Comparison of ENCODE assay signal across 8 cellular contexts in the genomic region with DNA sequence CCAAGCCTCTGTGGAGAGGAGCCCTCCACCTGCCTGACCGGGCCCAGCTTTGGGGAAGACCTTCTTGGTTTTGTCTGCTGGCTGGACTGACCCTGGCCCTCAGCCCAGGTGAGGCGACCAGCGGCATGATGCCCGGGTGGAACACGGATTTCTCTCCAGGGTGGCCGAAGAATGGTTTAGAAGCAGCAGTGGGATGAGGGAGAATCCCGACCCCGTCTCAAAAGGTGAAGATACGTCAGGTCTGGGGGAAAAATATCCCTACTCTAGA. TPM values are rescaled to one million over a fixed set of nuclear protein-coding genes. Genes with fewer than 3 reads are reported as not detected.
DNase-seq lines count a peak whose midpoint lies in the region; ATAC-seq and TF ChIP-seq lines count a peak whose summit lies in the region.

No MANE protein-coding gene starts in this region.

- no peaks in the 10 kb centered on the region for H3K36me3 Mint-ChIP-seq in CD4-positive, CD25-positive, alpha-beta regulatory T cell

- no peaks in the 10 kb centered on the region for H3K27me3 ChIP-seq in CD4-positive, CD25-positive, alpha-beta regulatory T cell (ENCODE audit: control insufficient read depth, insufficient read depth, low read length)
- H3K27me3 ChIP-seq in KMS-11 (ENCODE audit: insufficient read depth, low read depth) (no peaks in the 10 kb centered on the region), dorsolateral prefrontal cortex (no peaks in the 10 kb centered on the region), neural cell (ENCODE audit: insufficient read depth, low read depth, low read length) (no peaks in the 10 kb centered on the region)

- no peaks in the 10 kb centered on the region for H3K36me3 ChIP-seq in CD4-positive, CD25-positive, alpha-beta regulatory T cell (ENCODE audit: control insufficient read depth, insufficient read depth, low read length)
- H3K36me3 ChIP-seq in KMS-11 (ENCODE audit: insufficient read depth) (no peaks in the 10 kb centered on the region), neural cell (ENCODE audit: insufficient read depth, low read length) (no peaks in the 10 kb centered on the region)

- intact Hi-C loops in dorsolateral prefrontal cortex (cut with DNase I): no loop called here

- H3K79me2 ChIP-seq in KMS-11 (ENCODE audit: insufficient read depth, low read depth) (no peaks in the 10 kb centered on the region), neural cell (replicated peaks; ENCODE audit: insufficient read depth, low read length) (no peaks in the 10 kb centered on the region)

- no peak for ATAC-seq in CD4-positive, CD25-positive, alpha-beta regulatory T cell (ENCODE audit: low read depth in 2 of 2)
- ATAC-seq in GM18861 (IDR thresholded peaks at IDR 0.05; ENCODE audit: unreplicated experiment) (no peak), HG03469 (IDR thresholded peaks at IDR 0.05; ENCODE audit: unreplicated experiment) (no peak)

- peak overlapping the region; percentile 82 to 90 (median 88) for H3K27ac Mint-ChIP-seq in CD4-positive, CD25-positive, alpha-beta regulatory T cell

- H3K27me3 Mint-ChIP-seq in CD4-positive, CD25-positive, alpha-beta regulatory T cell: no peaks in the 10 kb centered on the region

- peak overlapping the region; percentile 76 to 96 (median 90) for H3K4me3 Mint-ChIP-seq in CD4-positive, CD25-positive, alpha-beta regulatory T cell

- H3F3A ChIP-seq in neural cell (ENCODE audit: insufficient read depth, low read length, poor library complexity, severe bottlenecking): no peaks in the 10 kb centered on the region

- no peaks in the 10 kb centered on the region for H4K20me1 ChIP-seq in KMS-11 (ENCODE audit: insufficient read depth)
- no peaks in the 10 kb centered on the region for H4K20me1 ChIP-seq in neural cell (ENCODE audit: insufficient read depth)

- H3K27ac ChIP-seq in CD4-positive, CD25-positive, alpha-beta regulatory T cell (ENCODE audit: insufficient read depth, low read length, poor library complexity, severe bottlenecking): peak overlapping the region; percentile 92
- H3K27ac ChIP-seq in KMS-11 (peak overlapping the region; percentile 71), dorsolateral prefrontal cortex (peak overlapping the region in 57 of 59 donors; percentile 81 to 99 (median 94)), neural cell (ENCODE audit: low read length) (peak overlapping the region; percentile 94)

- TF ChIP-seq RAD21 in neural cell (conservative IDR thresholded peaks at IDR 0.05): no peak

- H3K9me2 ChIP-seq in neural cell (ENCODE audit: insufficient read depth, low read length): no peaks in the 10 kb centered on the region

- H3K4me1 Mint-ChIP-seq in CD4-positive, CD25-positive, alpha-beta regulatory T cell: peaks cover 0 to 33% (median 20%) of the 10 kb centered on the region in 4 donors

- peaks cover 21% of the 10 kb centered on the region for H3K4me1 ChIP-seq in CD4-positive, CD25-positive, alpha-beta regulatory T cell (ENCODE audit: control insufficient read depth, insufficient read depth, low read length, poor library complexity, severe bottlenecking)
- peaks cover 3% of the 10 kb centered on the region for H3K4me1 ChIP-seq in KMS-11 (ENCODE audit: low read depth, poor library complexity, severe bottlenecking)

- peak overlapping the region; percentile 52 for H3K4me3 ChIP-seq in CD4-positive, CD25-positive, alpha-beta regulatory T cell (ENCODE audit: low read depth, low read length)
- H3K4me3 ChIP-seq in KMS-11 (IDR thresholded peaks at IDR 0.05; ENCODE audit: insufficient read depth, low read depth, low read length) (no peak overlapping the region), dorsolateral prefrontal cortex (peak overlapping the region; percentile 55 to 100 (median 94)), neural cell (ENCODE audit: low read length) (peak overlapping the region; percentile 91)

- peak overlapping the region; percentile 66 for H3K4me2 ChIP-seq in KMS-11
- peak overlapping the region; percentile 98 for H3K4me2 ChIP-seq in neural cell (ENCODE audit: low read length)

- peak overlapping the region; percentile 57; the same call in 1 of the 2 replicates for H2AFZ ChIP-seq in KMS-11 (ENCODE audit: low read depth)
- H2AFZ ChIP-seq in neural cell (ENCODE audit: low read depth, low read length): peak overlapping the region; percentile 2

- DNase-seq in CD4-positive, CD25-positive, alpha-beta regulatory T cell: no peak
- peak in 1 of 10 donors; percentile 32 for DNase-seq in dorsolateral prefrontal cortex
- DNase-seq in NCI-H2171 (lab: John Stamatoyannopoulos, UW): no peak
- no peak for DNase-seq in stimulated activated CD4-positive, alpha-beta T cell treated with anti-CD3 and anti-CD28 coated beads, Interleukin-4, amount 100 ng/mL, for 4 hours

- H3K9me3 ChIP-seq in CD4-positive, CD25-positive, alpha-beta regulatory T cell (ENCODE audit: control insufficient read depth in 2 of 2, low read length in 2 of 2): no peaks in the 10 kb centered on the region
- no peaks in the 10 kb centered on the region for H3K9me3 ChIP-seq in neural cell (ENCODE audit: low read length)

- no peak for TF ChIP-seq EP300 in neural cell (conservative IDR thresholded peaks at IDR 0.05; ENCODE audit: poor library complexity, severe bottlenecking)

- H3K9ac ChIP-seq in KMS-11: peak overlapping the region; percentile 87
- peak overlapping the region; percentile 96 for H3K9ac ChIP-seq in neural cell (ENCODE audit: low read length)

- no peak for TF ChIP-seq CTCF in KMS-11 (conservative IDR thresholded peaks at IDR 0.05; ENCODE audit: low read depth, low read length)
- no peak for TF ChIP-seq CTCF in dorsolateral prefrontal cortex (IDR thresholded peaks at IDR 0.05 in 54 of 56, conservative IDR thresholded peaks at IDR 0.05 in 2 of 56; ENCODE audit: low read depth in 1 of 56, partially characterized antibody in 56 of 56)
- no peak for TF ChIP-seq CTCF in neural cell (IDR thresholded peaks at IDR 0.05; ENCODE audit: poor library complexity, severe bottlenecking)

- H3K9me3 Mint-ChIP-seq in CD4-positive, CD25-positive, alpha-beta regulatory T cell: no peaks in the 10 kb centered on the region

TF ChIP-seq in neural cell, 6 proteins besides CTCF, POLR2A, EP300 and RAD21:
- TF ChIP-seq MXI1 (conservative IDR thresholded peaks at IDR 0.05; ENCODE audit: poor library complexity, severe bottlenecking): no peak
- TF ChIP-seq, protein P1, sequence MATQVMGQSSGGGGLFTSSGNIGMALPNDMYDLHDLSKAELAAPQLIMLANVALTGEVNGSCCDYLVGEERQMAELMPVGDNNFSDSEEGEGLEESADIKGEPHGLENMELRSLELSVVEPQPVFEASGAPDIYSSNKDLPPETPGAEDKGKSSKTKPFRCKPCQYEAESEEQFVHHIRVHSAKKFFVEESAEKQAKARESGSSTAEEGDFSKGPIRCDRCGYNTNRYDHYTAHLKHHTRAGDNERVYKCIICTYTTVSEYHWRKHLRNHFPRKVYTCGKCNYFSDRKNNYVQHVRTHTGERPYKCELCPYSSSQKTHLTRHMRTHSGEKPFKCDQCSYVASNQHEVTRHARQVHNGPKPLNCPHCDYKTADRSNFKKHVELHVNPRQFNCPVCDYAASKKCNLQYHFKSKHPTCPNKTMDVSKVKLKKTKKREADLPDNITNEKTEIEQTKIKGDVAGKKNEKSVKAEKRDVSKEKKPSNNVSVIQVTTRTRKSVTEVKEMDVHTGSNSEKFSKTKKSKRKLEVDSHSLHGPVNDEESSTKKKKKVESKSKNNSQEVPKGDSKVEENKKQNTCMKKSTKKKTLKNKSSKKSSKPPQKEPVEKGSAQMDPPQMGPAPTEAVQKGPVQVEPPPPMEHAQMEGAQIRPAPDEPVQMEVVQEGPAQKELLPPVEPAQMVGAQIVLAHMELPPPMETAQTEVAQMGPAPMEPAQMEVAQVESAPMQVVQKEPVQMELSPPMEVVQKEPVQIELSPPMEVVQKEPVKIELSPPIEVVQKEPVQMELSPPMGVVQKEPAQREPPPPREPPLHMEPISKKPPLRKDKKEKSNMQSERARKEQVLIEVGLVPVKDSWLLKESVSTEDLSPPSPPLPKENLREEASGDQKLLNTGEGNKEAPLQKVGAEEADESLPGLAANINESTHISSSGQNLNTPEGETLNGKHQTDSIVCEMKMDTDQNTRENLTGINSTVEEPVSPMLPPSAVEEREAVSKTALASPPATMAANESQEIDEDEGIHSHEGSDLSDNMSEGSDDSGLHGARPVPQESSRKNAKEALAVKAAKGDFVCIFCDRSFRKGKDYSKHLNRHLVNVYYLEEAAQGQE (IDR thresholded peaks at IDR 0.05; ENCODE audit: borderline replicate concordance): no peak
- no peak for TF ChIP-seq POLR2AphosphoS5 (IDR thresholded peaks at IDR 0.05)
- TF ChIP-seq TAF1 (IDR thresholded peaks at IDR 0.05; ENCODE audit: low read depth): no peak
- no peak for TF ChIP-seq EZH2 (IDR thresholded peaks at IDR 0.05; ENCODE audit: borderline replicate concordance, insufficient read depth, low read length, poor library complexity, severe bottlenecking)
- TF ChIP-seq SMC3 (conservative IDR thresholded peaks at IDR 0.05; ENCODE audit: poor library complexity): no peak

RNA-seq across cellular contexts. Expression of a gene that starts 15.7 kb away (rescaled TPM):
- 3.6 TPM for total RNA-seq in CD4-positive, CD25-positive, alpha-beta regulatory T cell
- 1 to 10 TPM; 1.3 to 2.1 (median 1.9) TPM for polyA plus RNA-seq in CD4-positive, CD25-positive, alpha-beta regulatory T cell
- total RNA-seq in dorsolateral prefrontal cortex: 1 to 10 TPM in 49 of 120 experiments, under 1 TPM in 71; 0.32 to 3.2 (median 0.91) TPM
- polyA plus RNA-seq in neural cell: not detected in 2 replicates
- polyA minus RNA-seq in neural cell: 0.49 TPM in 1 of 2 replicates, not detected in the other

RNA-seq across cellular contexts. Expression of a gene that starts 21.1 kb away (rescaled TPM):
- total RNA-seq in CD4-positive, CD25-positive, alpha-beta regulatory T cell: 86.0 TPM
- 10 to 100 TPM in 2 of 4 donors, 1 to 10 TPM in 2; 6.3 to 19.8 (median 12.4) TPM for polyA plus RNA-seq in CD4-positive, CD25-positive, alpha-beta regulatory T cell
- 100 to 1,000 TPM in 5 of 120 experiments, 10 to 100 TPM in 115; 63.1 to 111 (median 79.7) TPM for total RNA-seq in dorsolateral prefrontal cortex
- polyA plus RNA-seq in neural cell: 159 and 164 TPM in 2 replicates
- 162 and 169 TPM in 2 replicates for polyA minus RNA-seq in neural cell

RNA-seq across cellular contexts. Expression of a gene that starts 48.5 kb away (rescaled TPM):
- 3.1 TPM for total RNA-seq in CD4-positive, CD25-positive, alpha-beta regulatory T cell
- polyA plus RNA-seq in CD4-positive, CD25-positive, alpha-beta regulatory T cell: under 1 TPM in 1 of 4 donors, not detected in 3; 0.03 TPM
- total RNA-seq in dorsolateral prefrontal cortex: 100 to 1,000 TPM in 41 of 120 experiments, 10 to 100 TPM in 79; 36.0 to 131 (median 93.9) TPM
- polyA plus RNA-seq in neural cell: 11.6 and 13.2 TPM in 2 replicates
- polyA minus RNA-seq in neural cell: 21.1 and 27.5 TPM in 2 replicates
